In genomic region chr2:227436436-227436835, GRCh38 we compare ENCODE assay signal across 1 cellular context.
TF ChIP-seq lines count a peak whose summit lies in the region.

No MANE protein-coding gene starts in this region.

TF ChIP-seq in IMR-90, 13 proteins besides CTCF, POLR2A, EP300 and RAD21:
- TF ChIP-seq CEBPB (IDR thresholded peaks at IDR 0.05; ENCODE audit: low read depth, low read length) = 0 out of 2 replicates have a peak, but pooled peaks have one; percentile 9
- TF ChIP-seq RFX5 (IDR thresholded peaks at IDR 0.05; ENCODE audit: low read depth, low read length) = no peak
